ENCODE assay signal across 1 cellular context in the genomic region with DNA sequence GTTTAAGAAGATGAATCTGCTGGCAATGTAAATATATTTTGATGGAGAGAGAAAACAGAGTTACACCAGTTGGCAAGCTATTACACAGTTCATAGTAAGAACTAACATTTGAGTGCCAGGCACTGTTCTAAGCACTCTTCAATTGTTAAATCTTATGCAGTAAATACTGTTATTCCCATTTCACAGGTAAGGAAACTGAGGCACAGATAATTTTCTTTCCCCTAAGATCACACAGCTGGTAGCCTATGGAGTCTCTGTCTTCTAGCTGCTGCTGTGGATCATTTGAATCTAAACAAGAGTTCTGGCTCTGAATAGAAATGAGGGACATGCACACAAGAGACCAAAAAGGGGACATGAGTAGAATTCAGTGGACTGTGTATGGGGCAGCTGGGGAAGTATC.
TF ChIP-seq lines count a peak whose summit lies in the region.

No MANE protein-coding gene starts in this region.

TF ChIP-seq in HepG2, 621 proteins besides CTCF, POLR2A, EP300 and RAD21:
- TF ChIP-seq ZNF629 (CRISPR knock-in tag; conservative IDR thresholded peaks at IDR 0.05): peak; percentile 65; the same call in 1 of the 2 replicates
- no peak for TF ChIP-seq NFIC (IDR thresholded peaks at IDR 0.05; ENCODE audit: low read length)
- TF ChIP-seq SP5 (CRISPR knock-in tag; IDR thresholded peaks at IDR 0.05; ENCODE audit: borderline replicate concordance, low read depth): no peak
- no peak for TF ChIP-seq SMARCE1 (IDR thresholded peaks at IDR 0.05; ENCODE audit: borderline replicate concordance)
